ENCODE assay signal across 20 cellular contexts in genomic region chr9:123394291-123395235, GRCh38. TPM values are rescaled to one million over a fixed set of nuclear protein-coding genes. Genes with fewer than 3 reads are reported as not detected.
DNase-seq lines count a peak whose midpoint lies in the region; ATAC-seq, FAIRE-seq and TF ChIP-seq lines count a peak whose summit lies in the region.
"Had no signal": no experiment of that assay in that cellular context is flagged by ENCODE, and none has a peak within 500 bp of the region (broad histone marks: within the 10 kb centered on the region; RNA-seq: fewer than 3 reads in every experiment).

No MANE protein-coding gene starts in this region.

- H3K27ac ChIP-seq in HEK293 (ENCODE audit: extremely low read depth, low read depth, low read length), result no peak overlapping the region
- no peak overlapping the region for H3K27ac ChIP-seq in H1 (ENCODE audit: low read depth, low read length)
- H3K27ac ChIP-seq: 22Rv1 had no signal

- H3K23me2 ChIP-seq in H1 (ENCODE audit: low read depth, low read length), result no peaks in the 10 kb centered on the region; the same call in 1 of the 2 replicates

- H2BK15ac ChIP-seq in H1 (ENCODE audit: low read length), result no peak overlapping the region

- H2BK20ac ChIP-seq in H1 (ENCODE audit: low read length), result no peak overlapping the region

- H3K36me3 ChIP-seq in HEK293 (ENCODE audit: control insufficient read depth in 2 of 2, insufficient read depth in 1 of 2, low read length in 2 of 2) (no peaks in the 10 kb centered on the region), H1 (ENCODE audit: control insufficient read depth in 2 of 4, insufficient read depth in 4 of 4, low read length in 3 of 4) (no peaks in the 10 kb centered on the region; a peak in 1 of 8 replicates)

- WGBS in H1 (ENCODE audit: extremely low coverage in 1 of 2, insufficient coverage in 1 of 2, insufficient read length in 1 of 2, insufficient replicate concordance in 2 of 2, low coverage in 1 of 2, low lambda C conversion rate in 2 of 2, missing lambda C conversion rate in 1 of 2), 2 experiments, result 81% methylated on average over 16 of the region's 16 CpGs; no CpG with 5 or more reads in 1 of the 2 experiments

- CTCF ChIA-PET in HEK293 (lab: Yijun Ruan, JAX), result interaction anchor here (1.4 to 1.7 kb wide), 2 partner anchors 9 to 40 kb away, joined by 3 to 8 read pairs; no protein-coding TSS in a partner anchor
- CTCF ChIA-PET in H1 (lab: Charles Lee; ENCODE audit: partially characterized antibody), result interaction anchor here (1.0 to 29.0 kb wide), 4 partner anchors 9 to 36 kb away, joined by 3 to 668 read pairs (median 6); partner anchors contain the start of gene CRB2
- CTCF ChIA-PET in MCF 10A (lab: Yijun Ruan, JAX), result interaction anchor here (0.6 to 0.7 kb wide), 2 partner anchors 9 to 268 kb away, joined by 3 read pairs; no protein-coding TSS in a partner anchor

- H3K4me1 ChIP-seq in HEK293 (ENCODE audit: control insufficient read depth, insufficient read depth, low read length) (no peaks in the 10 kb centered on the region), H1 (replicated peaks in 1 of 4; ENCODE audit: control insufficient read depth in 3 of 4, insufficient read depth in 4 of 4, low read length in 3 of 4) (peaks cover 0 to 19% (median 6%) of the 10 kb centered on the region in 4 experiments; a peak in 5 of 7 replicates)
- H3K4me1 ChIP-seq: Caco-2 had no signal

- ATAC-seq in GM19467 (IDR thresholded peaks at IDR 0.05; ENCODE audit: unreplicated experiment), result no peak
- ATAC-seq: Panc1 had no signal

- H3K4me1 Mint-ChIP-seq in osteocyte (ENCODE audit: unreplicated experiment) (peaks cover 26% of the 10 kb centered on the region), MCF 10A (ENCODE audit: insufficient read depth, unreplicated experiment) (no peaks in the 10 kb centered on the region)

- H3K27ac Mint-ChIP-seq in osteocyte (ENCODE audit: unreplicated experiment) (peak overlapping the region; percentile 47), MCF 10A (ENCODE audit: low read depth, unreplicated experiment) (no peak overlapping the region)
- H3K27ac Mint-ChIP-seq: HFFc6 had no signal

- no peak for TF ChIP-seq EP300 in H1 (IDR thresholded peaks at IDR 0.05; ENCODE audit: borderline replicate concordance in 1 of 2, low read depth in 2 of 2, low read length in 2 of 2)

- no peak for FAIRE-seq in H1 (lab: Jason Lieb, UNC)
- FAIRE-seq: GM12892, GM18507 had no signal

- no peak overlapping the region for H3K4ac ChIP-seq in H1 (replicated peaks; ENCODE audit: insufficient read length, low read depth, low read length)

- H3K4me3 Mint-ChIP-seq in osteocyte (ENCODE audit: unreplicated experiment) (no peak overlapping the region), MCF 10A (ENCODE audit: unreplicated experiment) (no peak overlapping the region)
- H3K4me3 Mint-ChIP-seq: HFFc6 had no signal

- no peaks in the 10 kb centered on the region for H3K36me3 Mint-ChIP-seq in osteocyte (ENCODE audit: unreplicated experiment)
- H3K36me3 Mint-ChIP-seq in MCF 10A (ENCODE audit: insufficient read depth, unreplicated experiment), result no peaks in the 10 kb centered on the region

- TF ChIP-seq RAD21 in H1 (IDR thresholded peaks at IDR 0.05 in 1 of 2, conservative IDR thresholded peaks at IDR 0.05 in 1 of 2; ENCODE audit: low read depth in 2 of 2, low read length in 2 of 2), result no peak

- H3K9ac ChIP-seq in H1 (replicated peaks in 1 of 4; ENCODE audit: extremely low read depth in 1 of 4, low read depth in 3 of 4, low read length in 3 of 4), result no peak overlapping the region

- H4K5ac ChIP-seq in H1 (ENCODE audit: insufficient read length, low read depth, low read length), result no peak overlapping the region

- H3K9me3 ChIP-seq in HEK293 (ENCODE audit: control insufficient read depth, insufficient read depth, low read depth, low read length), result no peaks in the 10 kb centered on the region
- no peaks in the 10 kb centered on the region; a peak in 1 of 4 replicates for H3K9me3 ChIP-seq in H1 (ENCODE audit: insufficient read depth in 2 of 2, low read depth in 1 of 2, low read length in 1 of 2)
- H3K9me3 ChIP-seq: Caco-2 had no signal

- H3K9me3 Mint-ChIP-seq in osteocyte (ENCODE audit: unreplicated experiment) (no peaks in the 10 kb centered on the region), MCF 10A (ENCODE audit: unreplicated experiment) (no peaks in the 10 kb centered on the region)
- H3K9me3 Mint-ChIP-seq: HFFc6 had no signal

- H2AK5ac ChIP-seq in H1 (ENCODE audit: low read depth, low read length), result no peak overlapping the region

- no peaks in the 10 kb centered on the region for H4K20me1 ChIP-seq in H1 (replicated peaks in 1 of 2; ENCODE audit: control insufficient read depth in 1 of 2, insufficient read depth in 2 of 2, low read length in 2 of 2)

- no peak overlapping the region for H3K18ac ChIP-seq in H1 (ENCODE audit: extremely low read depth, low read length)

- no peak overlapping the region for H2BK5ac ChIP-seq in H1 (ENCODE audit: low read depth, low read length)

- H3K4me3 ChIP-seq in HEK293 (ENCODE audit: low read depth, low read length) (no peak overlapping the region), H1 (ENCODE audit: extremely low read depth in 1 of 4, insufficient read depth in 2 of 4, low read depth in 3 of 4, low read length in 4 of 4) (no peak overlapping the region)

- peak overlapping the region; percentile 27; the same call in 1 of the 2 replicates for H2BK12ac ChIP-seq in H1 (ENCODE audit: low read depth, low read length)

- no peak overlapping the region for H2AFZ ChIP-seq in H1 (ENCODE audit: low read length)

- H3K14ac ChIP-seq in H1 (ENCODE audit: insufficient read length), result no peak overlapping the region

- H3K56ac ChIP-seq in H1 (replicated peaks; ENCODE audit: insufficient read length, low read depth, low read length), result no peak overlapping the region

- no TSS peak for BruUV-seq in MCF 10A (replicated peaks; lab: Mats Ljungman, UMichigan)

- H4K8ac ChIP-seq in H1 (ENCODE audit: extremely low read depth, insufficient read depth, low read length), result peak overlapping the region; percentile 53

- POLR2A ChIA-PET in HEK293 (lab: Yijun Ruan, JAX), result interaction anchor here (1.1 kb wide), 1 partner anchor 9 kb away, joined by 3 read pairs; no protein-coding TSS in a partner anchor
- POLR2A ChIA-PET in H1 (lab: Charles Lee; ENCODE audit: partially characterized antibody), result interaction anchor here (1.1 kb wide), 1 partner anchor 10 kb away, joined by 3 read pairs; no protein-coding TSS in a partner anchor
- POLR2A ChIA-PET in MCF 10A (lab: Yijun Ruan, JAX), result interaction anchor here (0.6 kb wide), 1 partner anchor 226 kb away, joined by 3 read pairs; no protein-coding TSS in a partner anchor

- no peaks in the 10 kb centered on the region for H3K79me1 ChIP-seq in H1 (ENCODE audit: low read depth, low read length)

- no peak overlapping the region for H2BK120ac ChIP-seq in H1 (replicated peaks; ENCODE audit: low read depth, low read length)

- DNase-seq in DMS 273 (lab: John Stamatoyannopoulos, UW; ENCODE audit: unreplicated experiment) (peak; percentile 65), DMS 273 treated with DMSO at 0.1 percent for 48 hours (lab: John Stamatoyannopoulos, UW) (no peak), H1 (ENCODE audit: low read depth in 1 of 2, low spot score in 2 of 2) (no peak), osteocyte (ENCODE audit: extremely low spot score, unreplicated experiment) (no peak), iPS-NIHi7 (ENCODE audit: extremely low spot score) (no peak), MCF 10A (ENCODE audit: unreplicated experiment) (no peak)
- DNase-seq: AML-193, Caco-2, GF-D8, GOT3, HFFc6, KG1, MV-4-11, NCI-H526 had no signal

- H3K27me3 ChIP-seq in H1 (replicated peaks in 1 of 4; ENCODE audit: control insufficient read depth in 3 of 4, extremely low read depth in 1 of 4, insufficient read depth in 3 of 4, low read length in 3 of 4), result no peaks in the 10 kb centered on the region; a peak in 2 of 7 replicates

- no peak overlapping the region for H4K91ac ChIP-seq in H1 (replicated peaks; ENCODE audit: insufficient read length, low read length)

- intact Hi-C loops in MCF 10A (cut with micrococcal nuclease), result no loop called here

- H3K27me3 Mint-ChIP-seq in osteocyte (ENCODE audit: unreplicated experiment), result peaks cover under 1% of the 10 kb centered on the region
- no peaks in the 10 kb centered on the region for H3K27me3 Mint-ChIP-seq in MCF 10A (ENCODE audit: insufficient read depth, unreplicated experiment)

- H3K4me2 ChIP-seq in H1 (ENCODE audit: insufficient read depth in 1 of 2, low read depth in 2 of 2, low read length in 2 of 2), result no peak overlapping the region

- no peak for TF ChIP-seq POLR2A in H1 (IDR thresholded peaks at IDR 0.05; ENCODE audit: control extremely low read depth in 1 of 2, low read depth in 2 of 2, low read length in 2 of 2)

- TF ChIP-seq CTCF in HEK293 (tag by site-specific recombination; IDR thresholded peaks at IDR 0.05) (no peak), H1 (IDR thresholded peaks at IDR 0.05; ENCODE audit: control extremely low read depth in 1 of 3, insufficient read depth in 1 of 3, low read depth in 1 of 3, low read length in 3 of 3) (no peak), osteocyte (IDR thresholded peaks at IDR 0.05) (no peak), MCF 10A (IDR thresholded peaks at IDR 0.05; ENCODE audit: unreplicated experiment) (no peak)

- no peak overlapping the region for H3K23ac ChIP-seq in H1 (ENCODE audit: insufficient read length)

- no peaks in the 10 kb centered on the region for H3K79me2 ChIP-seq in H1 (ENCODE audit: control insufficient read depth in 1 of 2, insufficient read depth in 2 of 2, low read length in 2 of 2)

TF ChIP-seq in H1, 55 proteins besides CTCF, POLR2A, EP300 and RAD21:
- no peak for TF ChIP-seq NRF1 (IDR thresholded peaks at IDR 0.05; ENCODE audit: low read depth, low read length)
- TF ChIP-seq BACH1 (IDR thresholded peaks at IDR 0.05; ENCODE audit: low read length), result no peak
- TF ChIP-seq CREB1 (IDR thresholded peaks at IDR 0.05), result no peak
- no peak for TF ChIP-seq CBX8 (IDR thresholded peaks at IDR 0.05; ENCODE audit: borderline replicate concordance, low read depth, low read length)
- no peak for TF ChIP-seq MAFK (IDR thresholded peaks at IDR 0.05; ENCODE audit: low read depth, low read length)
- no peak for TF ChIP-seq TAF7 (optimal IDR thresholded peaks at IDR 0.05; ENCODE audit: borderline replicate concordance, low read depth, low read length)
- no peak for TF ChIP-seq TCF12 (IDR thresholded peaks at IDR 0.05; ENCODE audit: low read depth, low read length)

RNA-seq across cellular contexts. Expression of gene CRB2, which starts 38.6 kb away (rescaled TPM):
- total RNA-seq in H1 (2021; fragmentation: NEBNext Ultra II Directional; extraction: Animal tissue kit (Norgen Biotek cat#: 25700)), result 8.4 and 10.3 TPM in 2 replicates
- polyA plus RNA-seq in H1 (2011; rRNA removed), result 4.0 and 6.9 TPM in 2 replicates
- 4.8 TPM for polyA plus RNA-seq in H1 (2011; cell fraction: cytosol; rRNA removed)
- polyA plus RNA-seq in H1 (2011; cell fraction: nucleus; rRNA removed), result 21.4 TPM
- 5.1 to 11.2 TPM (median 9.5 TPM) in 4 replicates for polyA plus RNA-seq in H1 (2012, experiment 1 of 2)
- 6.3 TPM for polyA plus RNA-seq in H1 (2012, experiment 2 of 2)
- polyA plus RNA-seq in H1 (2013, experiment 1 of 2), result 3.3 TPM
- polyA plus RNA-seq in H1 (2013, experiment 2 of 2), result 3.0 TPM
- 8.8 and 10.1 TPM in 2 replicates for polyA minus RNA-seq in H1 (2011; rRNA and poly(A)+ RNA removed)
- polyA minus RNA-seq in H1 (2011; cell fraction: cytosol; rRNA and poly(A)+ RNA removed), result 17.2 TPM
- 19.0 TPM for polyA minus RNA-seq in H1 (2011; cell fraction: nucleus; rRNA and poly(A)+ RNA removed)
- total RNA-seq in osteocyte (not detected in 2 replicates), MCF 10A (2022) (not detected in 2 replicates)
- total RNA-seq: HFFc6 had no signal
